7 cellular contexts compared by ENCODE assay signal in the genomic region with DNA sequence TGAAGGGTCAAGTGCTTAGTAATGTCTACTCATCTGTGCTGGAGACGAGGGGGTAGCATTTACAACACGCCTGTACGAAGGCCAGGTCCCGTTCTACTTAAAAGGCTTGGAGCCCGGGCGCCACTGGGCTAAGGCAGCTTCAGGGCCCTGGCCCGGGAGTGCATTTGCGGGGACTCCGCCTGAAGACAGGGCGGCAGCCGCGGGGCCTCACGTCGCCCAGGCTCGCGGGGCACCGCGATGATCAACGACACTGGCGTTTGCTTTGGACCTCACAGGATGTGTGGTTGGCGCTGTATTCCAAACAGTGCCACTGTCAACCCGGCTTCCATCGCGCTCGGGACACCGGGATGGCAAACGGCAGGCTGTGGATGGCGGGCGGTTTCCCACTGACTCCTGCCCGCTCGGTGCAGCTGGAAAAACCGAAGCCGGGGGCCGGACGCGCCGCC. TPM values are rescaled to one million over a fixed set of nuclear protein-coding genes. Genes with fewer than 3 reads are reported as not detected.
DNase-seq lines count a peak whose midpoint lies in the region; ATAC-seq, FAIRE-seq and TF ChIP-seq lines count a peak whose summit lies in the region.

No MANE protein-coding gene starts in this region.

- TF ChIP-seq POLR2A in GM12892 (IDR thresholded peaks at IDR 0.05; ENCODE audit: low read depth, low read length) = no peak

- H3K4me3 ChIP-seq in endodermal cell (ENCODE audit: low read length) (peak overlapping the region; percentile 88), mononuclear cell (ENCODE audit: low read length) (peak overlapping the region; percentile 90)

- H3K27me3 ChIP-seq in endodermal cell (ENCODE audit: control insufficient read depth, insufficient read depth, low read length, poor library complexity, severe bottlenecking) (no peaks in the 10 kb centered on the region), mononuclear cell (ENCODE audit: insufficient read depth, low read length) (no peaks in the 10 kb centered on the region)

- H3K9me3 ChIP-seq in endodermal cell (ENCODE audit: control insufficient read depth, low read length) = no peaks in the 10 kb centered on the region
- H3K9me3 ChIP-seq in mononuclear cell (ENCODE audit: low read depth, low read length) = no peaks in the 10 kb centered on the region

- H3K4me1 ChIP-seq in endodermal cell (ENCODE audit: control insufficient read depth, insufficient read depth, low read length) (peaks cover 6% of the 10 kb centered on the region), mononuclear cell (ENCODE audit: insufficient read depth, low read length) (peaks cover 37% of the 10 kb centered on the region)

- H3K27ac ChIP-seq in endodermal cell (ENCODE audit: low read depth, low read length) = peak overlapping the region; percentile 94

- H3K4me1 Mint-ChIP-seq in endodermal cell = peaks cover 19% of the 10 kb centered on the region

- H3K4me3 Mint-ChIP-seq in endodermal cell = peak overlapping the region; percentile 73

- H3K27me3 Mint-ChIP-seq in endodermal cell (ENCODE audit: insufficient read depth) = peaks cover 19% of the 10 kb centered on the region

- peak; percentile 28 for TF ChIP-seq CTCF in endodermal cell (conservative IDR thresholded peaks at IDR 0.05)

- peaks cover 6% of the 10 kb centered on the region for H3K36me3 ChIP-seq in endodermal cell (ENCODE audit: control insufficient read depth, insufficient read depth, low read length)

- H3K9me3 Mint-ChIP-seq in endodermal cell = no peaks in the 10 kb centered on the region

- no peaks in the 10 kb centered on the region for H3K36me3 Mint-ChIP-seq in endodermal cell (ENCODE audit: low read depth)

- ATAC-seq in HG02981 (IDR thresholded peaks at IDR 0.05; ENCODE audit: unreplicated experiment) = peak; percentile 11

- H3K9ac ChIP-seq in endodermal cell (ENCODE audit: extremely low read depth, low read length, poor library complexity, severe bottlenecking) = peak overlapping the region; percentile 51

- peak; percentile 54 for FAIRE-seq in GM12892 (lab: Jason Lieb, UNC)

- H3K27ac Mint-ChIP-seq in endodermal cell = peak overlapping the region; percentile 89

- WGBS in endodermal cell (ENCODE audit: insufficient coverage in 1 of 2, insufficient read length in 1 of 2), 2 experiments = 0 to 1% methylated on average over 32 to 37 of the region's 37 CpGs

- DNase-seq in GM12892 (ENCODE audit: insufficient read length) (no peak), NCI-H82 (lab: John Stamatoyannopoulos, UW) (peak; percentile 58), endodermal cell (peak; percentile 80), superior temporal gyrus (ENCODE audit: extremely low spot score) (peak; percentile 42)
- peak in 2 of 3 experiments; percentile 36 to 39 for DNase-seq in activated CD8-positive, alpha-beta memory T cell treated with anti-CD3 and anti-CD28 coated beads for 48 hours (ENCODE audit: low read depth in 2 of 3, low spot score in 2 of 3)

RNA-seq across cellular contexts. Expression of gene TENT4A, which starts 1.1 kb away (rescaled TPM):
- 18.4 TPM for polyA plus RNA-seq in GM12892 (2012; ENCODE audit: missing spikeins)
- total RNA-seq in endodermal cell = 10 to 100 TPM; 25.5 to 32.7 TPM
- polyA plus RNA-seq in endodermal cell (2013, experiment 1 of 2) = 28.5 TPM
- polyA plus RNA-seq in endodermal cell (2013, experiment 2 of 2) = 31.3 TPM
- 38.9 TPM for total RNA-seq in mononuclear cell
